1 cellular context compared by ENCODE assay signal in the genomic region with DNA sequence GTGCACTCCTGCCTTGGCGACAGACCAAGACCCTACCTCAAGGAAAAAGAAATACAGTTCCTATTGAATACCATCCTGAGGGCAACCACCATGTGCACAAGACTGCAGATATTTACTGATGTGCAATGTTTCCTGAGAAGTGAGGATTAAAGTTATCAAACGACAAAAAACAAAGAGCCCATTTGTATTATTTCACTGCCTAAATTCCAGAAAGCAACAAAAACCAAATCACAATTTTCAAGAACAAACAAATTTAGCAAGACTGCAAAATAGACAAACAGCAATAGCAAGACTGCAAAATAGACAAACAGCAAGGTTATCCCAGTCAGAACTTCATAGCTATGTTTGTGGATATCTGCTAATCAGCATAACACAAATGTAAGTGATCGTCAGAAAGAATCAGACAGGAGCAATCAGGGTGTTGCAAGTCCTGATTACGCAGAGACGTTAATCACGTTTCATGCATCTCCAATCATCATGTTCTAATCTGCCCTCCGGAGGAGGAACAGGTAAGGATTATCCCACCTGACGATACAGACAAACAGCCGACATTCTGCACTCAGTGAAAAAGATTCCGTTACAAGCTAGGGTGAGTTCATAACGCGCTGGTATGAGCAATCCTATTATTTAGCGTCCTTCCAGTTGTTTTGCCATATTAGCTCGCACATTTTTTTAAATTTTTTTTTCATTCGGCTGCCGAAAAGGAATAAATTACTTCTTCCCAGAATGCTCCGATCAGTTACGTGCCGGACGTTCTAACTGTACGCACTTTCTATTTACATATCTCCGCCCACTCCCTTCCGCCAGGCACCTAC.
TF ChIP-seq lines count a peak whose summit lies in the region.

No MANE protein-coding gene starts in this region.

TF ChIP-seq in neural cell, 6 proteins besides CTCF, POLR2A, EP300 and RAD21:
- TF ChIP-seq, protein P1, sequence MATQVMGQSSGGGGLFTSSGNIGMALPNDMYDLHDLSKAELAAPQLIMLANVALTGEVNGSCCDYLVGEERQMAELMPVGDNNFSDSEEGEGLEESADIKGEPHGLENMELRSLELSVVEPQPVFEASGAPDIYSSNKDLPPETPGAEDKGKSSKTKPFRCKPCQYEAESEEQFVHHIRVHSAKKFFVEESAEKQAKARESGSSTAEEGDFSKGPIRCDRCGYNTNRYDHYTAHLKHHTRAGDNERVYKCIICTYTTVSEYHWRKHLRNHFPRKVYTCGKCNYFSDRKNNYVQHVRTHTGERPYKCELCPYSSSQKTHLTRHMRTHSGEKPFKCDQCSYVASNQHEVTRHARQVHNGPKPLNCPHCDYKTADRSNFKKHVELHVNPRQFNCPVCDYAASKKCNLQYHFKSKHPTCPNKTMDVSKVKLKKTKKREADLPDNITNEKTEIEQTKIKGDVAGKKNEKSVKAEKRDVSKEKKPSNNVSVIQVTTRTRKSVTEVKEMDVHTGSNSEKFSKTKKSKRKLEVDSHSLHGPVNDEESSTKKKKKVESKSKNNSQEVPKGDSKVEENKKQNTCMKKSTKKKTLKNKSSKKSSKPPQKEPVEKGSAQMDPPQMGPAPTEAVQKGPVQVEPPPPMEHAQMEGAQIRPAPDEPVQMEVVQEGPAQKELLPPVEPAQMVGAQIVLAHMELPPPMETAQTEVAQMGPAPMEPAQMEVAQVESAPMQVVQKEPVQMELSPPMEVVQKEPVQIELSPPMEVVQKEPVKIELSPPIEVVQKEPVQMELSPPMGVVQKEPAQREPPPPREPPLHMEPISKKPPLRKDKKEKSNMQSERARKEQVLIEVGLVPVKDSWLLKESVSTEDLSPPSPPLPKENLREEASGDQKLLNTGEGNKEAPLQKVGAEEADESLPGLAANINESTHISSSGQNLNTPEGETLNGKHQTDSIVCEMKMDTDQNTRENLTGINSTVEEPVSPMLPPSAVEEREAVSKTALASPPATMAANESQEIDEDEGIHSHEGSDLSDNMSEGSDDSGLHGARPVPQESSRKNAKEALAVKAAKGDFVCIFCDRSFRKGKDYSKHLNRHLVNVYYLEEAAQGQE (IDR thresholded peaks at IDR 0.05; ENCODE audit: borderline replicate concordance), result peak; percentile 64
- TF ChIP-seq EZH2 (IDR thresholded peaks at IDR 0.05; ENCODE audit: borderline replicate concordance, insufficient read depth, low read length, poor library complexity, severe bottlenecking) (no peak), POLR2AphosphoS5 (IDR thresholded peaks at IDR 0.05) (peak; percentile 100), SMC3 (conservative IDR thresholded peaks at IDR 0.05; ENCODE audit: poor library complexity) (peak; percentile 17), TAF1 (IDR thresholded peaks at IDR 0.05; ENCODE audit: low read depth) (peak; percentile 23), MXI1 (conservative IDR thresholded peaks at IDR 0.05; ENCODE audit: poor library complexity, severe bottlenecking) (peak; percentile 71)
